ENCODE assay signal across 9 cellular contexts in the genomic region with DNA sequence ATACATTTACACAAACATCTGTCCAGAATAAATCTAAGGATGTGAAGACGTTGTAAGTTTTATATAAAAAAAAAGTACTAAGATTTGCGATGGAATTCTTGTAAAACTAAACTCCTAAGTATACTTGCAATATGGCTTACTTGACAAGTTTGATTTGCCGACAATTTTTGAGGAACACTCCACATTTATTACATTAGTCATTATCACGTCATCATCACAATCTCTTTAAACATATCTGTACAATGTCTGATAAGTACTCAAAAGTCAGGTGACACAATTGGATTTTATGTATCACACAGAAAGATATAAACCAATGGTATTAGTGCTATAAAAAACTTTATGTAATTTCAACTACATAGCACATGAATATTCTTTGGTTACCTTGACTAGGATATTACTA.
"Had no signal": no experiment of that assay in that cellular context is flagged by ENCODE, and none has a peak within 500 bp of the region (broad histone marks: within the 10 kb centered on the region; RNA-seq: fewer than 3 reads in every experiment).

No MANE protein-coding gene starts in this region.

- ATAC-seq: GM23338, HepG2 had no signal

- DNase-seq: H9, HCEC 1CT, KBM-7 had no signal

- H3K4me2 ChIP-seq: GM23338, KMS-11 had no signal

- FAIRE-seq: H1, H54, HepG2 had no signal

- H3K27ac ChIP-seq: HL-60, KMS-11 had no signal

- H3K4me3 ChIP-seq: GM23338 had no signal

- H3K9ac ChIP-seq: KMS-11 had no signal
